Comparison of ENCODE assay signal across 12 cellular contexts in the genomic region with DNA sequence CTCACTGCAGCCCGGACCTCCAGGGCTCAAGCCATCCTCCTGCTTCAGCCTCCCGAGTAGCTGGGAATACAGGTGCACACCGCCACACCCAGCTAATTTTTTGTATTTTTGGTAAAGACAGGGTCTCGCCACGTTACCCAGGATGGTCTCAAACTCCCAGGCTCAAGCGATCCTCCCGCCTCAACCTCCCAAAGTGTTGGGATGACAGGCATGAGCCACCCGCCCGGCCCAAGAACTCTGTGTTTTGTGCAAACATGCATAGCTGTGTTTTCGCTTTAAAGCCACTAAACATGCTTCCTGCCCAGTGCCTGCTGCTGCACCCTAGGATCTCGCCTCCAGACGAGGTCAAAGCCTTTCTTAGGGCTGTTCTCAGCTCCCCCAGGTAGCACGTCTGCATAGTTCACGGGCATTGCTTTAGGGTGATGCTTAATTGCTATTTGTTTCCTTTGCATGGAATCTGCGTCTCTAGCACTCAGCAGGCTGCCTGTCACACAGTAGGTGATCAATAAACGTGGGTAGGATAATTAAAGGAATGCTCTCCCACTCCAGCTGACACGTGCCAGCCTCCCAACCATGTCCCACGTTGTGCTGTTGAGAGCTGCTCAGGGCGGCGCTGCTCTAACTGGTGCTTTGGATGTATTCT. TPM values are rescaled to one million over a fixed set of nuclear protein-coding genes. Genes with fewer than 3 reads are reported as not detected.
DNase-seq lines count a peak whose midpoint lies in the region; ATAC-seq, FAIRE-seq and TF ChIP-seq lines count a peak whose summit lies in the region.
"Had no signal": no experiment of that assay in that cellular context is flagged by ENCODE, and none has a peak within 500 bp of the region (broad histone marks: within the 10 kb centered on the region; RNA-seq: fewer than 3 reads in every experiment).

No MANE protein-coding gene starts in this region.

- no peak for TF ChIP-seq POLR2A in K562 (conservative IDR thresholded peaks at IDR 0.05)

- POLR2A ChIA-PET in K562 (lab: Yijun Ruan, JAX), result interaction anchor here (0.7 to 1.2 kb wide), 2 partner anchors 127 to 288 kb away, joined by 4 to 5 read pairs; no protein-coding TSS in a partner anchor

- H4K20me1 ChIP-seq in K562 (replicated peaks; ENCODE audit: control insufficient read depth, insufficient read depth, low read length), result no peaks in the 10 kb centered on the region

- in situ Hi-C loops in K562 (cut with MboI), result no loop called here

- peak overlapping the region; percentile 75; the same call in 1 of the 2 replicates for H2AFZ ChIP-seq in K562 (ENCODE audit: low read depth, low read length)

- H3K79me2 ChIP-seq in K562 (ENCODE audit: control insufficient read depth, insufficient read depth, low read length), result no peaks in the 10 kb centered on the region

- TF ChIP-seq EP300 in K562 (IDR thresholded peaks at IDR 0.05; ENCODE audit: low read length), result no peak

- no peaks in the 10 kb centered on the region for H3K9me1 ChIP-seq in K562 (ENCODE audit: control insufficient read depth, insufficient read depth, low read length)

- ATAC-seq in K562, result no peak
- ATAC-seq in GM18873 (IDR thresholded peaks at IDR 0.05; ENCODE audit: low FRiP score, unreplicated experiment), result no peak
- no peak for ATAC-seq in HG02678 (IDR thresholded peaks at IDR 0.05; ENCODE audit: unreplicated experiment)

- TF ChIP-seq CTCF in K562 (IDR thresholded peaks at IDR 0.05 in 2 of 3, conservative IDR thresholded peaks at IDR 0.05 in 1 of 3; ENCODE audit: insufficient read depth in 2 of 3, low read depth in 1 of 3, low read length in 3 of 3), result no peak

- no peak for FAIRE-seq in K562 (lab: Jason Lieb, UNC)

- no peak for DNase-seq in K562 (ENCODE audit: extremely low read depth in 1 of 4, low spot score in 3 of 4)
- DNase-seq in skeletal muscle cell (ENCODE audit: low read depth), result no peak
- no peak for DNase-seq in NCI-H2029 (lab: John Stamatoyannopoulos, UW)
- DNase-seq in NOMO-1 treated with dmso at 0.1 percent for 144 hours (lab: John Stamatoyannopoulos, UW; ENCODE audit: unreplicated experiment), result no peak
- DNase-seq: activated CD8-positive, alpha-beta memory T cell treated with anti-CD3 and anti-CD28 coated beads, Interleukin-2, amount 50 U/mL, for 48 hours; effector CD8-positive, alpha-beta T cell; GF-D8; NCI-H1048 had no signal

- peak overlapping the region; percentile 64; the same call in 1 of the 2 replicates for H3K4me2 ChIP-seq in K562 (ENCODE audit: insufficient read depth, low read length)

- CTCF ChIA-PET in K562 (lab: Yijun Ruan, JAX; ENCODE audit: low intra/inter-chr PET ratio), result interaction anchor here (0.6 to 2.8 kb wide), 3 partner anchors 18 to 408 kb away, joined by 4 to 30 read pairs (median 9); no protein-coding TSS in a partner anchor

- H3K27me3 ChIP-seq in K562 (ENCODE audit: control insufficient read depth in 2 of 2, insufficient read depth in 2 of 2, low read length in 2 of 2), result no peaks in the 10 kb centered on the region; a peak in 1 of 5 replicates
- H3K27me3 ChIP-seq in iPS-18a (ENCODE audit: control insufficient read depth, insufficient read depth, low read length), result peaks cover 54% of the 10 kb centered on the region

- H3K4me3 ChIP-seq in K562 (no peak overlapping the region), iPS-18a (ENCODE audit: low read length) (peak overlapping the region; percentile 51), skeletal muscle cell (ENCODE audit: low read depth, low read length) (peak overlapping the region; percentile 45)

- no peak overlapping the region for H3K27ac ChIP-seq in K562 (ENCODE audit: extremely low read depth, low read depth, low read length)
- H3K27ac ChIP-seq in iPS-18a (ENCODE audit: low read length), result no peak overlapping the region

- WGBS in K562 (ENCODE audit: insufficient coverage, low coverage, missing lambda C conversion rate), result 53% methylated on average over 19 of the region's 20 CpGs

- H3K9me3 ChIP-seq in ES-I3 (ENCODE audit: control insufficient read depth, insufficient read depth, low read length) (no peaks in the 10 kb centered on the region), K562 (replicated peaks; ENCODE audit: control insufficient read depth, insufficient read depth, low read depth, low read length) (no peaks in the 10 kb centered on the region), iPS-18a (ENCODE audit: control insufficient read depth, low read depth, low read length) (no peaks in the 10 kb centered on the region)

- no peak for TF ChIP-seq RAD21 in K562 (CRISPR knock-in tag; conservative IDR thresholded peaks at IDR 0.05 in 1 of 2, IDR thresholded peaks at IDR 0.05 in 1 of 2)

- H3K36me3 ChIP-seq in ES-I3 (ENCODE audit: insufficient read depth, low read length), result no peaks in the 10 kb centered on the region
- no peaks in the 10 kb centered on the region for H3K36me3 ChIP-seq in K562 (ENCODE audit: control insufficient read depth, insufficient read depth, low read length)
- no peaks in the 10 kb centered on the region for H3K36me3 ChIP-seq in iPS-18a (ENCODE audit: control insufficient read depth, low read depth, low read length)

- peak overlapping the region; percentile 51; the same call in 1 of the 2 replicates for H3K9ac ChIP-seq in ES-I3 (ENCODE audit: low read depth, low read length)
- no peak overlapping the region; a peak in 1 of 4 replicates for H3K9ac ChIP-seq in K562 (ENCODE audit: insufficient read depth in 1 of 2, low read depth in 2 of 2, low read length in 2 of 2)
- H3K9ac ChIP-seq in iPS-18a (ENCODE audit: low read length), result no peak overlapping the region

- BruUV-seq in K562 (replicated peaks; lab: Mats Ljungman, UMichigan), result no TSS peak

- H3K4me1 ChIP-seq in ES-I3 (ENCODE audit: insufficient read depth, low read length) (no peaks in the 10 kb centered on the region), K562 (replicated peaks in 1 of 2; ENCODE audit: control insufficient read depth in 2 of 2, insufficient read depth in 2 of 2, low read length in 2 of 2) (peaks cover 0 to 9% of the 10 kb centered on the region in 2 experiments; a peak in 3 of 5 replicates), iPS-18a (ENCODE audit: control insufficient read depth, low read depth, low read length) (no peaks in the 10 kb centered on the region)

- intact Hi-C loops in K562 (cut with micrococcal nuclease), result loop anchor here (1.0 kb wide), 1 partner anchor 20 kb away; no protein-coding TSS in a partner anchor

TF ChIP-seq in K562, 482 proteins besides CTCF, POLR2A, EP300 and RAD21:
- TF ChIP-seq ZNF785 (CRISPR knock-in tag; IDR thresholded peaks at IDR 0.05) (no peak), ZC3H4 (CRISPR knock-in tag; IDR thresholded peaks at IDR 0.05; ENCODE audit: borderline replicate concordance) (peak; percentile 40; the same call in 1 of the 2 replicates), TEAD4 (IDR thresholded peaks at IDR 0.05; ENCODE audit: low read length) (0 out of 2 replicates have a peak, but pooled peaks have one; percentile 10), TEAD4 (CRISPR knock-in tag; IDR thresholded peaks at IDR 0.05; ENCODE audit: borderline replicate concordance) (no peak), ZNF12 (CRISPR knock-in tag; IDR thresholded peaks at IDR 0.05) (no peak), PHTF2 (CRISPR knock-in tag; IDR thresholded peaks at IDR 0.05) (no peak), SMARCA5 (IDR thresholded peaks at IDR 0.05) (no peak), NR2C1 (IDR thresholded peaks at IDR 0.05) (no peak), NR2C1 (tag; IDR thresholded peaks at IDR 0.05) (no peak)
- TF ChIP-seq, protein P1, sequence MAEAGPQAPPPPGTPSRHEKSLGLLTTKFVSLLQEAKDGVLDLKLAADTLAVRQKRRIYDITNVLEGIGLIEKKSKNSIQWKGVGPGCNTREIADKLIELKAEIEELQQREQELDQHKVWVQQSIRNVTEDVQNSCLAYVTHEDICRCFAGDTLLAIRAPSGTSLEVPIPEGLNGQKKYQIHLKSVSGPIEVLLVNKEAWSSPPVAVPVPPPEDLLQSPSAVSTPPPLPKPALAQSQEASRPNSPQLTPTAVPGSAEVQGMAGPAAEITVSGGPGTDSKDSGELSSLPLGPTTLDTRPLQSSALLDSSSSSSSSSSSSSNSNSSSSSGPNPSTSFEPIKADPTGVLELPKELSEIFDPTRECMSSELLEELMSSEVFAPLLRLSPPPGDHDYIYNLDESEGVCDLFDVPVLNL (CRISPR knock-in tag; IDR thresholded peaks at IDR 0.05; ENCODE audit: low read depth), result no peak

RNA-seq across cellular contexts. Expression of a gene that starts 51.0 kb away (rescaled TPM):
- 35.6 and 74.5 TPM in 2 replicates for total RNA-seq in K562 (2011; cell fraction: chromatin; rRNA removed; ENCODE audit: low replicate concordance)
- total RNA-seq in K562 (2011; cell fraction: nucleolus; rRNA removed), result 43.2 and 43.6 TPM in 2 replicates
- total RNA-seq in K562 (2011; cell fraction: nucleoplasm; rRNA removed), result 40.0 and 43.0 TPM in 2 replicates
- 17.0 and 19.5 TPM in 2 replicates for total RNA-seq in K562 (2014; rRNA removed)
- 8.1 and 9.1 TPM in 2 replicates for total RNA-seq in K562 (2014; rRNA removed; fragmentation: Illumina TruSeq; extraction: Trizol)
- total RNA-seq in K562 (2015; rRNA removed; fragmentation: Illumina TruSeq; extraction: Trizol), result 8.5 and 9.1 TPM in 2 replicates
- total RNA-seq in K562 (2021), result 42.2 and 45.5 TPM in 2 replicates
- 2.9 and 4.2 TPM in 2 replicates for polyA plus RNA-seq in K562 (2011; rRNA removed)
- polyA plus RNA-seq in K562 (2011; cell fraction: cytosol; rRNA removed), result 3.6 and 6.2 TPM in 2 replicates
- 7.9 and 12.0 TPM in 2 replicates for polyA plus RNA-seq in K562 (2011; cell fraction: nucleus; rRNA removed)
- polyA plus RNA-seq in K562 (2012), result 6.4 and 7.3 TPM in 2 replicates
- polyA plus RNA-seq in K562 (2014; fragmentation: Illumina TruSeq; extraction: Trizol), result 5.0 and 6.8 TPM in 2 replicates
- polyA plus RNA-seq in K562 (2014; fragmentation: Nextera tagmentation; extraction: Ambion mirVana), result under 1 TPM; 0.32 to 0.34 TPM
- 11.8 TPM in 2 replicates for polyA plus RNA-seq in K562 (2014; rRNA removed)
- polyA minus RNA-seq in K562 (2011; rRNA and poly(A)+ RNA removed), result 6.7 and 8.7 TPM in 2 replicates
- polyA minus RNA-seq in K562 (2011; cell fraction: cytosol; rRNA and poly(A)+ RNA removed), result 21.3 and 27.0 TPM in 2 replicates
- 9.7 and 11.6 TPM in 2 replicates for polyA minus RNA-seq in K562 (2011; cell fraction: nucleus; rRNA and poly(A)+ RNA removed)
